ENCODE assay signal across 17 cellular contexts in the genomic region with DNA sequence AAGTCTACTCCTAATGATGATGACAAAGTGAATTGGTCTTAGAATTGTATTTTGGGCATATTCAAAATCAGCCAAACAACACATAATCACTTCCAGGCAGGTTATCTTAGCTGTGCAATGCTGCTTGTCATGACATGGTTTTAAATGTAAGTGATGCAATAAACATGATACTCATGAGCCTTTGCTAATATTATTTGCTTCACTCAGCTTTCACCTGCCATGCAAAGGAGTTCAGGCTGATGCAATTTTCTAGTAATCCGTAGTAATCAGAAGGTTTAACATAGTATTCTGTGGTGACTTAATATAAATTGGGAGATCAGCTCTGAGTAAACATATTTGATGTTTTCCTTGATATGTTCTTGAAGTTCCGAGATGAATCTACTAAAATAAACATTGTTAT. TPM values are rescaled to one million over a fixed set of nuclear protein-coding genes. Genes with fewer than 3 reads are reported as not detected.
A peak's percentile ranks its signal among the peaks of the same experiment; 100 is the strongest.
DNase-seq lines count a peak whose midpoint lies in the region; ATAC-seq, FAIRE-seq and TF ChIP-seq lines count a peak whose summit lies in the region.
"Had no signal": no experiment of that assay in that cellular context is flagged by ENCODE, and none has a peak within 500 bp of the region (broad histone marks: within the 10 kb centered on the region; RNA-seq: fewer than 3 reads in every experiment).

No MANE protein-coding gene starts in this region.

- no peak overlapping the region for H3K4me3 Mint-ChIP-seq in naive thymus-derived CD8-positive, alpha-beta T cell
- H3K4me3 Mint-ChIP-seq: activated T-helper 17 cell treated with anti-CD3 and anti-CD28 coated beads, Interleukin-2, amount 50 U/mL, for 72 hours; CD4-positive, CD25-positive, alpha-beta regulatory T cell had no signal

- 86% methylated on average over 2 of the region's 2 CpGs for WGBS in HepG2 (ENCODE audit: low lambda C conversion rate)

- no peaks in the 10 kb centered on the region for H4K20me1 ChIP-seq in HepG2 (ENCODE audit: insufficient read depth, low read length)

- TF ChIP-seq RAD21 in HepG2 (CRISPR knock-in tag; IDR thresholded peaks at IDR 0.05), result no peak

- no peaks in the 10 kb centered on the region for H3K4me1 ChIP-seq in HEK293 (ENCODE audit: control insufficient read depth, insufficient read depth, low read length)
- H3K4me1 ChIP-seq in adipocyte (ENCODE audit: control insufficient read depth, insufficient read depth, low read length), result no peaks in the 10 kb centered on the region
- no peaks in the 10 kb centered on the region for H3K4me1 ChIP-seq in HepG2 (ENCODE audit: insufficient read depth, low read length)
- H3K4me1 ChIP-seq: left ventricle myocardium inferior, thyroid gland had no signal

- H3K9me3 ChIP-seq in HEK293 (ENCODE audit: control insufficient read depth, insufficient read depth, low read depth, low read length) (no peaks in the 10 kb centered on the region), adipocyte (ENCODE audit: control insufficient read depth, low read length) (no peaks in the 10 kb centered on the region), HepG2 (ENCODE audit: low read length) (no peaks in the 10 kb centered on the region)
- H3K9me3 ChIP-seq: left ventricle myocardium inferior, thyroid gland had no signal

- H3K9ac ChIP-seq in adipocyte (ENCODE audit: low read length) (no peak overlapping the region), HepG2 (ENCODE audit: insufficient read depth, low read depth, low read length) (no peak overlapping the region)

- H3K4me3 ChIP-seq in HEK293 (ENCODE audit: low read depth, low read length), result no peak overlapping the region
- no peak overlapping the region for H3K4me3 ChIP-seq in adipocyte (ENCODE audit: low read length)
- no peak overlapping the region for H3K4me3 ChIP-seq in HepG2 (replicated peaks in 1 of 3; ENCODE audit: insufficient read depth in 1 of 3, low read depth in 2 of 3, low read length in 3 of 3)
- H3K4me3 ChIP-seq: left ventricle myocardium inferior, thyroid gland had no signal

- ATAC-seq in HepG2 (no peak), GM19324 (IDR thresholded peaks at IDR 0.05; ENCODE audit: low FRiP score, unreplicated experiment) (no peak)
- ATAC-seq in naive thymus-derived CD8-positive, alpha-beta T cell, result no peak
- ATAC-seq: activated T-helper 17 cell treated with anti-CD3 and anti-CD28 coated beads, Interleukin-2, amount 50 U/mL, for 72 hours; Right ventricle myocardium inferior had no signal

- POLR2A ChIA-PET in HEK293 (lab: Yijun Ruan, JAX) (interaction anchor here (0.6 kb wide), 1 partner anchor 719 kb away, joined by 4 read pairs; no protein-coding TSS in a partner anchor), HepG2 (lab: Yijun Ruan, JAX) (no interaction called here)
- POLR2A ChIA-PET in naive thymus-derived CD8-positive, alpha-beta T cell (lab: Charles Lee), result no interaction called here

- H2AFZ ChIP-seq in HepG2 (ENCODE audit: low read length), result no peak overlapping the region

- no peak for TF ChIP-seq EP300 in HepG2 (IDR thresholded peaks at IDR 0.05; ENCODE audit: low read depth in 2 of 2, low read length in 2 of 2)
- no peak for TF ChIP-seq EP300 in HepG2 (CRISPR knock-in tag; IDR thresholded peaks at IDR 0.05; ENCODE audit: borderline replicate concordance)

- H3K27me3 ChIP-seq in adipocyte (replicated peaks; ENCODE audit: control insufficient read depth, insufficient read depth, low read length), result no peaks in the 10 kb centered on the region
- no peaks in the 10 kb centered on the region for H3K27me3 ChIP-seq in HepG2 (ENCODE audit: control insufficient read depth in 1 of 2, insufficient read depth in 2 of 2, low read length in 2 of 2)
- H3K27me3 ChIP-seq: thyroid gland had no signal

- DNase-seq in NCI-H460 (ENCODE audit: extremely low read depth, low read depth) (peak; percentile 53), adipocyte (ENCODE audit: low read depth) (peak; percentile 73), HepG2 (ENCODE audit: low spot score) (no peak), posterior cingulate gyrus (no peak)
- DNase-seq in naive thymus-derived CD8-positive, alpha-beta T cell, result no peak
- DNase-seq: CD4-positive, CD25-positive, alpha-beta regulatory T cell; effector memory CD4-positive, alpha-beta T cell; foreskin melanocyte; left ventricle myocardium inferior; NCI-H1105; NCI-H510A treated with DMSO at 0.1 percent for 48 hours; thyroid gland had no signal

- H3K36me3 ChIP-seq in HEK293 (ENCODE audit: control insufficient read depth in 2 of 2, insufficient read depth in 1 of 2, low read length in 2 of 2), result peaks cover 11 to 25% of the 10 kb centered on the region in 2 experiments
- peaks cover 56% of the 10 kb centered on the region for H3K36me3 ChIP-seq in adipocyte (ENCODE audit: control insufficient read depth, insufficient read depth, low read length, severe bottlenecking)
- H3K36me3 ChIP-seq in HepG2 (replicated peaks in 1 of 2; ENCODE audit: control insufficient read depth in 1 of 2, insufficient read depth in 2 of 2, low read length in 2 of 2), result peaks cover 1 to 3% of the 10 kb centered on the region in 2 experiments; a peak in 3 of 5 replicates

- H3K79me2 ChIP-seq in HepG2 (ENCODE audit: insufficient read depth, low read length), result no peaks in the 10 kb centered on the region

- peaks cover 3 to 12% (median 7%) of the 10 kb centered on the region in 4 donors for H3K4me1 Mint-ChIP-seq in naive thymus-derived CD8-positive, alpha-beta T cell

- BruUV-seq in HepG2 (replicated peaks; lab: Mats Ljungman, UMichigan), result no TSS peak

- no peak for TF ChIP-seq CTCF in HEK293 (tag by site-specific recombination; IDR thresholded peaks at IDR 0.05)
- no peak for TF ChIP-seq CTCF in HepG2 (CRISPR knock-in tag; IDR thresholded peaks at IDR 0.05)

- FAIRE-seq in HepG2 (lab: Jason Lieb, UNC), result no peak

- H3K9me3 Mint-ChIP-seq in naive thymus-derived CD8-positive, alpha-beta T cell, result no peaks in the 10 kb centered on the region
- H3K9me3 Mint-ChIP-seq: activated T-helper 17 cell treated with anti-CD3 and anti-CD28 coated beads, Interleukin-2, amount 50 U/mL, for 72 hours; CD4-positive, CD25-positive, alpha-beta regulatory T cell had no signal

- intact Hi-C loops in HepG2 (cut with micrococcal nuclease; ENCODE audit: unreplicated experiment), result no loop called here
- intact Hi-C loops in posterior cingulate gyrus (cut with DNase I), result no loop called here

- H3K27ac ChIP-seq in HEK293 (ENCODE audit: extremely low read depth, low read depth, low read length) (no peak overlapping the region), HepG2 (ENCODE audit: extremely low read length, insufficient read depth, low read length) (no peak overlapping the region)
- H3K27ac ChIP-seq: left ventricle myocardium inferior, thyroid gland had no signal

- peaks cover 17 to 65% (median 46%) of the 10 kb centered on the region in 3 donors for H3K36me3 Mint-ChIP-seq in naive thymus-derived CD8-positive, alpha-beta T cell

- in situ Hi-C loops in HepG2 (cut with HindIII; ENCODE audit: extremely low pct_ligation_motif_present, low pct_unique_long_range_greater_than_20kb), result no loop called here

- H3K4me2 ChIP-seq in HepG2 (ENCODE audit: low read depth, low read length), result no peak overlapping the region

- CTCF ChIA-PET in HEK293 (lab: Yijun Ruan, JAX) (interaction anchor here (0.5 kb wide), 1 partner anchor 118 kb away, joined by 3 read pairs; no protein-coding TSS in a partner anchor), HepG2 (lab: Yijun Ruan, JAX; ENCODE audit: low intra/inter-chr PET ratio, low total read pairs) (no interaction called here)

- no peak for TF ChIP-seq POLR2A in HepG2 (IDR thresholded peaks at IDR 0.05; ENCODE audit: insufficient read depth in 1 of 2, low read depth in 2 of 2, low read length in 2 of 2)

- peak overlapping the region in 1 of 10 donors; percentile 35 for H3K27ac Mint-ChIP-seq in naive thymus-derived CD8-positive, alpha-beta T cell
- H3K27ac Mint-ChIP-seq: activated T-helper 17 cell treated with anti-CD3 and anti-CD28 coated beads, Interleukin-2, amount 50 U/mL, for 72 hours; CD4-positive, CD25-positive, alpha-beta regulatory T cell; progenitor cell of endocrine pancreas had no signal

- H3K27me3 Mint-ChIP-seq in naive thymus-derived CD8-positive, alpha-beta T cell, result no peaks in the 10 kb centered on the region
- H3K27me3 Mint-ChIP-seq: activated T-helper 17 cell treated with anti-CD3 and anti-CD28 coated beads, Interleukin-2, amount 50 U/mL, for 72 hours; CD4-positive, CD25-positive, alpha-beta regulatory T cell; progenitor cell of endocrine pancreas had no signal

TF ChIP-seq in HEK293, 187 proteins besides CTCF, POLR2A, EP300 and RAD21 (continues in another document):
- 0 out of 2 replicates have a peak, but pooled peaks have one; percentile 31 for TF ChIP-seq ZNF335 (tag by site-specific recombination; conservative IDR thresholded peaks at IDR 0.05)

RNA-seq across cellular contexts. Expression of gene TMEM260, which starts 29.1 kb away (rescaled TPM):
- 12.8 and 14.4 TPM in 2 replicates for total RNA-seq in NCI-H460 (2014; rRNA removed; shearing (Covaris generic))
- polyA plus RNA-seq in NCI-H460 (2014; cell fraction: nucleus; rRNA removed), result 28.9 and 34.1 TPM in 2 replicates
- 4.8 and 9.3 TPM in 2 replicates for total RNA-seq in HepG2 (2016; rRNA removed; fragmentation: Illumina TruSeq; extraction: Trizol)
- 5.9 and 8.4 TPM in 2 replicates for total RNA-seq in HepG2 (2016; cell fraction: cytosol; rRNA removed; fragmentation: Illumina TruSeq; extraction: Trizol; ENCODE audit: low read depth)
- total RNA-seq in HepG2 (2016; cell fraction: insoluble cytoplasmic fraction; rRNA removed; fragmentation: Illumina TruSeq; extraction: Trizol), result 4.5 and 9.3 TPM in 2 replicates
- 4.9 and 5.4 TPM in 2 replicates for total RNA-seq in HepG2 (2016; cell fraction: membrane; rRNA removed; fragmentation: Illumina TruSeq; extraction: Trizol)
- 21.1 and 23.8 TPM in 2 replicates for total RNA-seq in HepG2 (2016; cell fraction: nucleus; rRNA removed; fragmentation: Illumina TruSeq; extraction: Trizol)
- 6.4 and 7.7 TPM in 2 replicates for polyA plus RNA-seq in HepG2 (2011; rRNA removed)
- 3.7 and 4.0 TPM in 2 replicates for polyA plus RNA-seq in HepG2 (2011; cell fraction: cytosol; rRNA removed)
- 10.9 and 12.3 TPM in 2 replicates for polyA plus RNA-seq in HepG2 (2011; cell fraction: nucleus; rRNA removed)
- polyA plus RNA-seq in HepG2 (2012), result 6.4 and 7.3 TPM in 2 replicates
- polyA plus RNA-seq in HepG2 (2016; cell fraction: cytosol; fragmentation: Illumina TruSeq; extraction: Trizol; ENCODE audit: low read depth), result 0.45 and 0.50 TPM in 2 replicates
- 3.0 and 3.8 TPM in 2 replicates for polyA plus RNA-seq in HepG2 (2016; cell fraction: insoluble cytoplasmic fraction; fragmentation: Illumina TruSeq; extraction: Trizol; ENCODE audit: low read depth)
- polyA plus RNA-seq in HepG2 (2016; cell fraction: membrane; fragmentation: Illumina TruSeq; extraction: Trizol; ENCODE audit: low read depth), result 1.4 and 1.7 TPM in 2 replicates
- 16.9 and 17.4 TPM in 2 replicates for polyA plus RNA-seq in HepG2 (2016; cell fraction: nucleus; fragmentation: Illumina TruSeq; extraction: Trizol; ENCODE audit: insufficient read depth, low read depth)
- polyA minus RNA-seq in HepG2 (2011; rRNA and poly(A)+ RNA removed; ENCODE audit: low replicate concordance), result 14.5 and 28.6 TPM in 2 replicates
- 6.8 and 8.1 TPM in 2 replicates for polyA minus RNA-seq in HepG2 (2011; cell fraction: cytosol; rRNA and poly(A)+ RNA removed)
- polyA minus RNA-seq in HepG2 (2011; cell fraction: nucleus; rRNA and poly(A)+ RNA removed), result 55.3 and 63.6 TPM in 2 replicates
- 10 to 100 TPM; 31.0 to 33.3 TPM for total RNA-seq in naive thymus-derived CD8-positive, alpha-beta T cell
- polyA plus RNA-seq in naive thymus-derived CD8-positive, alpha-beta T cell, result 10 to 100 TPM in 2 of 3 donors, 1 to 10 TPM in 1; 8.9 to 12.2 (median 10.7) TPM

Comparison
In these comparisons a context has a peak if more than half of its experiments do, and no peak if none do; other contexts are left out.
1. DNase-seq: peak in NCI-H460 (single experiment) and adipocyte (single experiment); none in HepG2 (single experiment), naive thymus-derived CD8-positive, alpha-beta T cell (0 of 10) and posterior cingulate gyrus (0 of 10).
2. Of the 63 proteins assayed by ChIP-seq in both HepG2 and HEK293: peak only in HepG2: none; only in HEK293: ATF2, ZBTB21, ZBTB44, ZNF335 and ZNF558; in both: none; in neither: 58.